ENCODE assay signal across 13 cellular contexts in genomic region chr17:80936218-80936617, GRCh38. TPM values are rescaled to one million over a fixed set of nuclear protein-coding genes. Genes with fewer than 3 reads are reported as not detected.
DNase-seq lines count a peak whose midpoint lies in the region; ATAC-seq, FAIRE-seq and TF ChIP-seq lines count a peak whose summit lies in the region.
"Had no signal": no experiment of that assay in that cellular context is flagged by ENCODE, and none has a peak within 500 bp of the region (broad histone marks: within the 10 kb centered on the region; RNA-seq: fewer than 3 reads in every experiment).

No MANE protein-coding gene starts in this region.

- DNase-seq in mammary epithelial cell, result peak; percentile 8
- DNase-seq in breast epithelium (ENCODE audit: low spot score in 2 of 2), result no peak
- peak; percentile 55 for DNase-seq in IMR-90
- peak; percentile 19 for DNase-seq in bronchial epithelial cell (ENCODE audit: low read depth)
- DNase-seq in activated T-cell treated with anti-CD3 and anti-CD28 coated beads, Interleukin-2, amount 50 U/mL, for 24 hours, result no peak
- DNase-seq in MV-4-11 (lab: John Stamatoyannopoulos, UW), result no peak
- no peak for DNase-seq in stimulated activated CD4-positive, alpha-beta T cell treated with anti-CD3 and anti-CD28 coated beads, Interleukin-2, amount 100 ng/mL, for 24 hours
- DNase-seq: BE2C, DMS53 had no signal

- intact Hi-C loops in mammary epithelial cell (cut with micrococcal nuclease), result no loop called here
- intact Hi-C loops in breast epithelium (cut with DNase I; ENCODE audit: low total_unique reads), result no loop called here
- intact Hi-C loops in IMR-90 (cut with micrococcal nuclease), result no loop called here

- CTCF ChIA-PET in mammary epithelial cell (lab: Charles Lee; ENCODE audit: low non-redundant PET), result no interaction called here
- CTCF ChIA-PET in IMR-90 (lab: Yijun Ruan, JAX), result no interaction called here

- H3K27me3 ChIP-seq in mammary epithelial cell (ENCODE audit: insufficient read depth, low read length) (peaks cover 1% of the 10 kb centered on the region), breast epithelium (no peaks in the 10 kb centered on the region), IMR-90 (ENCODE audit: control insufficient read depth, insufficient read depth, low read length) (no peaks in the 10 kb centered on the region), bronchial epithelial cell (ENCODE audit: control insufficient read depth, insufficient read depth, low read length) (no peaks in the 10 kb centered on the region)
- H3K27me3 ChIP-seq: BE2C had no signal

- H3K9me3 ChIP-seq in mammary epithelial cell (replicated peaks; ENCODE audit: insufficient read depth, low read length) (no peaks in the 10 kb centered on the region), breast epithelium (no peaks in the 10 kb centered on the region), IMR-90 (ENCODE audit: control insufficient read depth, insufficient read depth, low read length) (no peaks in the 10 kb centered on the region)
- H3K9me3 ChIP-seq: BE2C, HAP-1 had no signal

- H3K4me3 ChIP-seq in mammary epithelial cell (replicated peaks in 1 of 3; ENCODE audit: insufficient read depth in 1 of 3, low read depth in 2 of 3, low read length in 3 of 3) (no peak overlapping the region), breast epithelium (no peak overlapping the region), IMR-90 (ENCODE audit: insufficient read depth, low read depth, low read length) (no peak overlapping the region), bronchial epithelial cell (ENCODE audit: low read depth, low read length) (no peak overlapping the region)
- H3K4me3 ChIP-seq: HAP-1 had no signal

- no peaks in the 10 kb centered on the region for H3K9me3 Mint-ChIP-seq in activated T-cell treated with anti-CD3 and anti-CD28 coated beads, Interleukin-2, amount 50 U/mL, for 24 hours

- H3K4me3 Mint-ChIP-seq in activated T-cell treated with anti-CD3 and anti-CD28 coated beads, Interleukin-2, amount 50 U/mL, for 24 hours, result no peak overlapping the region

- peaks cover 43% of the 10 kb centered on the region for H3K4me1 Mint-ChIP-seq in activated T-cell treated with anti-CD3 and anti-CD28 coated beads, Interleukin-2, amount 50 U/mL, for 24 hours (ENCODE audit: low read depth)

- H2AK5ac ChIP-seq in IMR-90 (ENCODE audit: low read depth, low read length), result no peak overlapping the region

- H3K27ac ChIP-seq in mammary epithelial cell (ENCODE audit: insufficient read depth, low read depth, low read length), result no peak overlapping the region
- H3K27ac ChIP-seq in breast epithelium, result no peak overlapping the region
- no peak overlapping the region for H3K27ac ChIP-seq in IMR-90 (ENCODE audit: insufficient read depth, low read length)
- H3K27ac ChIP-seq: HL-60 had no signal

- no peak overlapping the region for H2BK120ac ChIP-seq in IMR-90 (ENCODE audit: low read depth, low read length)

- TF ChIP-seq POLR2A in breast epithelium (IDR thresholded peaks at IDR 0.05) (no peak), IMR-90 (IDR thresholded peaks at IDR 0.05; ENCODE audit: low read depth, low read length) (no peak)

- no peak overlapping the region for H4K5ac ChIP-seq in IMR-90 (ENCODE audit: low read depth, low read length)

- H4K20me1 ChIP-seq in mammary epithelial cell (ENCODE audit: insufficient read depth, low read length) (no peaks in the 10 kb centered on the region), IMR-90 (ENCODE audit: insufficient read depth, low read length) (no peaks in the 10 kb centered on the region)

- FAIRE-seq in bronchial epithelial cell (lab: Jason Lieb, UNC), result no peak
- FAIRE-seq: A204.1, H1 had no signal

- POLR2A ChIA-PET in IMR-90 (lab: Charles Lee; ENCODE audit: unreplicated experiment), result no interaction called here

- TF ChIP-seq RAD21 in IMR-90 (IDR thresholded peaks at IDR 0.05; ENCODE audit: low read length), result no peak

- no peaks in the 10 kb centered on the region for H3K79me1 ChIP-seq in IMR-90 (ENCODE audit: low read depth in 1 of 2, low read length in 2 of 2)

- 86% methylated on average over 4 of the region's 4 CpGs for WGBS in mammary epithelial cell (ENCODE audit: low coverage, missing lambda C conversion rate)
- WGBS in IMR-90 (ENCODE audit: extremely low coverage in 2 of 2, insufficient read length in 1 of 2), 2 experiments, result no CpG with 5 or more reads among the region's 4 CpGs

- in situ Hi-C loops in mammary epithelial cell (cut with MboI; ENCODE audit: low sequenced_read_pairs in 2 of 2) (no loop called here), IMR-90 (cut with MboI; ENCODE audit: low sequenced_read_pairs) (no loop called here)

- no peak overlapping the region for H2BK20ac ChIP-seq in IMR-90 (ENCODE audit: low read depth, low read length)

- no peak overlapping the region for H3K56ac ChIP-seq in IMR-90 (ENCODE audit: extremely low read depth, insufficient read depth, low read length)

- no peak overlapping the region for H2BK15ac ChIP-seq in IMR-90 (ENCODE audit: low read depth, low read length)

- peaks cover 35% of the 10 kb centered on the region for H3K36me3 Mint-ChIP-seq in activated T-cell treated with anti-CD3 and anti-CD28 coated beads, Interleukin-2, amount 50 U/mL, for 24 hours (ENCODE audit: low read depth)

- dilution Hi-C loops in mammary epithelial cell (cut with HindIII; ENCODE audit: low sequenced_read_pairs), result no loop called here
- dilution Hi-C loops in IMR-90 (cut with HindIII; ENCODE audit: low sequenced_read_pairs, unreplicated experiment), result no loop called here

- H3K36me3 ChIP-seq in mammary epithelial cell (ENCODE audit: insufficient read depth, low read length) (no peaks in the 10 kb centered on the region), breast epithelium (no peaks in the 10 kb centered on the region), IMR-90 (ENCODE audit: control insufficient read depth, insufficient read depth, low read length) (peaks cover 2% of the 10 kb centered on the region; the same call in 1 of the 2 replicates), bronchial epithelial cell (ENCODE audit: control insufficient read depth, insufficient read depth, low read length) (no peaks in the 10 kb centered on the region)
- H3K36me3 ChIP-seq: BE2C, HAP-1 had no signal

- no peaks in the 10 kb centered on the region for H3K27me3 Mint-ChIP-seq in activated T-cell treated with anti-CD3 and anti-CD28 coated beads, Interleukin-2, amount 50 U/mL, for 24 hours

- H3K27ac Mint-ChIP-seq in activated T-cell treated with anti-CD3 and anti-CD28 coated beads, Interleukin-2, amount 50 U/mL, for 24 hours, result no peak overlapping the region

- H2AK9ac ChIP-seq in IMR-90 (replicated peaks; ENCODE audit: low read depth, low read length, poor library complexity), result no peak overlapping the region

- H3K18ac ChIP-seq in IMR-90 (ENCODE audit: low read depth, low read length), result no peak overlapping the region

- H3K4ac ChIP-seq in IMR-90 (ENCODE audit: low read depth, low read length), result no peak overlapping the region

- no peak overlapping the region for H3K23ac ChIP-seq in IMR-90 (ENCODE audit: low read depth, low read length)

- no peak for ATAC-seq in IMR-90 (ENCODE audit: low read depth)

- H2BK5ac ChIP-seq in IMR-90 (ENCODE audit: low read depth, low read length, poor library complexity, severe bottlenecking), result no peak overlapping the region

- H3K9ac ChIP-seq in mammary epithelial cell (ENCODE audit: insufficient read depth, low read length) (no peak overlapping the region), IMR-90 (ENCODE audit: low read depth, low read length) (no peak overlapping the region)

- no peaks in the 10 kb centered on the region for H3K79me2 ChIP-seq in mammary epithelial cell (ENCODE audit: insufficient read depth, low read length)

- H4K91ac ChIP-seq in IMR-90 (ENCODE audit: insufficient read depth, low read depth, low read length), result no peak overlapping the region

- no peak overlapping the region for H3K4me2 ChIP-seq in mammary epithelial cell (ENCODE audit: insufficient read depth, low read depth, low read length)
- H3K4me2 ChIP-seq in IMR-90 (ENCODE audit: low read depth, low read length), result no peak overlapping the region

- no peak overlapping the region for H3K14ac ChIP-seq in IMR-90 (replicated peaks; ENCODE audit: low read depth, low read length)

- H4K8ac ChIP-seq in IMR-90 (ENCODE audit: low read depth in 2 of 2, low read length in 2 of 2), result no peak overlapping the region

- no peak overlapping the region for H2AFZ ChIP-seq in mammary epithelial cell (ENCODE audit: low read depth, low read length)
- H2AFZ ChIP-seq in IMR-90 (replicated peaks; ENCODE audit: low read length, poor library complexity), result no peak overlapping the region

- no peaks in the 10 kb centered on the region for H3K9me1 ChIP-seq in IMR-90 (ENCODE audit: insufficient read depth, low read length)

- BruUV-seq in mammary epithelial cell (replicated peaks; lab: Mats Ljungman, UMichigan) (no TSS peak), IMR-90 (replicated peaks; lab: Mats Ljungman, UMichigan) (no TSS peak)

- TF ChIP-seq CTCF in mammary epithelial cell (conservative IDR thresholded peaks at IDR 0.05 in 1 of 2, IDR thresholded peaks at IDR 0.05 in 1 of 2; ENCODE audit: extremely low read depth in 1 of 2, insufficient read depth in 1 of 2, low read depth in 1 of 2, low read length in 2 of 2) (no peak), breast epithelium (IDR thresholded peaks at IDR 0.05) (no peak), IMR-90 (conservative IDR thresholded peaks at IDR 0.05; ENCODE audit: low read depth, low read length) (no peak), bronchial epithelial cell (IDR thresholded peaks at IDR 0.05; ENCODE audit: insufficient read depth, low read length, severe bottlenecking) (no peak)

- H3K4me1 ChIP-seq in mammary epithelial cell (ENCODE audit: insufficient read depth, low read length) (no peaks in the 10 kb centered on the region), breast epithelium (no peaks in the 10 kb centered on the region), IMR-90 (ENCODE audit: control insufficient read depth, insufficient read depth, low read length) (peaks cover 3% of the 10 kb centered on the region; the same call in 1 of the 2 replicates)
- H3K4me1 ChIP-seq: BE2C, HAP-1 had no signal

TF ChIP-seq in IMR-90, 13 proteins besides CTCF, POLR2A, EP300 and RAD21 (continues in another document):
- no peak for TF ChIP-seq FOS (IDR thresholded peaks at IDR 0.05; ENCODE audit: low read depth, low read length)
- TF ChIP-seq CHD1 (IDR thresholded peaks at IDR 0.05; ENCODE audit: low read depth, low read length), result no peak
- TF ChIP-seq RCOR1 (IDR thresholded peaks at IDR 0.05; ENCODE audit: insufficient replicate concordance, low read length), result no peak
- no peak for TF ChIP-seq MXI1 (IDR thresholded peaks at IDR 0.05; ENCODE audit: borderline replicate concordance, low read depth, low read length)
- TF ChIP-seq MAZ (IDR thresholded peaks at IDR 0.05; ENCODE audit: borderline replicate concordance, low read depth, low read length), result no peak
- TF ChIP-seq CEBPB (IDR thresholded peaks at IDR 0.05; ENCODE audit: low read depth, low read length), result no peak

RNA-seq across cellular contexts. Expression of gene CHMP6, which starts 55.4 kb away (rescaled TPM):
- total RNA-seq in mammary epithelial cell (10 to 100 TPM; 12.0 to 28.1 TPM), breast epithelium (10 to 100 TPM; 18.6 to 30.2 (median 27.7) TPM), IMR-90 (2012; rRNA removed) (5.0 and 7.2 TPM in 2 replicates), bronchial epithelial cell (5.8 and 8.6 TPM in 2 replicates)
- polyA plus RNA-seq in mammary epithelial cell (22.9 TPM), IMR-90 (2012; rRNA removed) (40.3 and 44.2 TPM in 2 replicates)
- polyA minus RNA-seq in mammary epithelial cell, result 33.4 TPM
- polyA plus RNA-seq in IMR-90 (2012; cell fraction: cytosol; rRNA removed), result 36.0 and 41.8 TPM in 2 replicates
- 18.8 and 27.5 TPM in 2 replicates for polyA plus RNA-seq in IMR-90 (2012; cell fraction: nucleus; rRNA removed; ENCODE audit: low replicate concordance)

Comparison
In these comparisons a context has a peak if more than half of its experiments do, and no peak if none do; other contexts are left out.
1. DNase-seq: peak in mammary epithelial cell (single experiment), IMR-90 (single experiment) and bronchial epithelial cell (single experiment); none in breast epithelium (0 of 2), activated T-cell treated with anti-CD3 and anti-CD28 coated beads, Interleukin-2, amount 50 U/mL, for 24 hours (single experiment), MV-4-11 (single experiment) and stimulated activated CD4-positive, alpha-beta T cell treated with anti-CD3 and anti-CD28 coated beads, Interleukin-2, amount 100 ng/mL, for 24 hours (0 of 2).